In genomic region chr10:103636492-103636891, GRCh38 we compare ENCODE assay signal across 17 cellular contexts.
DNase-seq lines count a peak whose midpoint lies in the region; ATAC-seq and TF ChIP-seq lines count a peak whose summit lies in the region.
"Had no signal": no experiment of that assay in that cellular context is flagged by ENCODE, and none has a peak within 500 bp of the region (broad histone marks: within the 10 kb centered on the region; RNA-seq: fewer than 3 reads in every experiment).

No MANE protein-coding gene starts in this region.

- in situ Hi-C loops in IMR-90 (cut with MboI; ENCODE audit: low sequenced_read_pairs), result no loop called here

- TF ChIP-seq CTCF in IMR-90 (conservative IDR thresholded peaks at IDR 0.05; ENCODE audit: low read depth, low read length), result no peak
- TF ChIP-seq CTCF in chondrocyte (IDR thresholded peaks at IDR 0.05), result no peak

- H3K27ac Mint-ChIP-seq in chondrocyte (ENCODE audit: unreplicated experiment), result peak overlapping the region; percentile 93
- H3K27ac Mint-ChIP-seq: T-helper 1 cell treated with Interleukin-12 subunit alpha and Interleukin-12 subunit beta and Interleukin-4 antibody, amounts not matched to agents 30 μg/mL and 1 μg/mL, for 36 hours had no signal

- no peaks in the 10 kb centered on the region for H3K27me3 Mint-ChIP-seq in chondrocyte (ENCODE audit: low read depth)
- H3K27me3 Mint-ChIP-seq: natural killer cell treated with Interleukin-12 subunit alpha and Interleukin-12 subunit beta and Interleukin-15 and Interleukin-18, amount 100 ng/mL, for 72 hours had no signal

- no peak overlapping the region for H3K56ac ChIP-seq in IMR-90 (ENCODE audit: extremely low read depth, insufficient read depth, low read length)

- BruUV-seq in IMR-90 (replicated peaks; lab: Mats Ljungman, UMichigan), result no TSS peak

- H2BK5ac ChIP-seq in IMR-90 (ENCODE audit: low read depth, low read length, poor library complexity, severe bottlenecking), result no peak overlapping the region

- WGBS in IMR-90 (ENCODE audit: extremely low coverage in 2 of 2, insufficient read length in 1 of 2), 2 experiments, result 100% methylated on average over 2 of the region's 5 CpGs; no CpG with 5 or more reads in 1 of the 2 experiments

- no peak overlapping the region for H4K5ac ChIP-seq in IMR-90 (ENCODE audit: low read depth, low read length)

- no peak overlapping the region for H3K18ac ChIP-seq in IMR-90 (ENCODE audit: low read depth, low read length)

- no peak overlapping the region for H4K91ac ChIP-seq in IMR-90 (ENCODE audit: insufficient read depth, low read depth, low read length)

- ATAC-seq in IMR-90 (ENCODE audit: low read depth) (no peak), GM21526 (IDR thresholded peaks at IDR 0.05; ENCODE audit: low FRiP score, unreplicated experiment) (no peak)
- ATAC-seq: natural killer cell treated with Interleukin-12 subunit alpha and Interleukin-12 subunit beta and Interleukin-15 and Interleukin-18, amount 100 ng/mL, for 72 hours had no signal

- H3K4me3 ChIP-seq in IMR-90 (ENCODE audit: insufficient read depth, low read depth, low read length), result no peak overlapping the region
- H3K4me3 ChIP-seq: BLaER1 treated with 17β-estradiol and CSF1 and Interleukin-3, amounts not matched to agents 10 nM and 100 nM; skin epidermis had no signal

- H3K27ac ChIP-seq in IMR-90 (ENCODE audit: insufficient read depth, low read length) (no peak overlapping the region; the same call in 1 of the 2 replicates), temporal lobe (ENCODE audit: low read depth, low read length) (peak overlapping the region; percentile 57)
- H3K27ac ChIP-seq: HL-60 had no signal

- no peak overlapping the region for H4K8ac ChIP-seq in IMR-90 (ENCODE audit: low read depth in 2 of 2, low read length in 2 of 2)

- intact Hi-C loops in IMR-90 (cut with micrococcal nuclease), result no loop called here

- H3K36me3 Mint-ChIP-seq in chondrocyte (ENCODE audit: low read depth), result peaks cover 4% of the 10 kb centered on the region
- H3K36me3 Mint-ChIP-seq: natural killer cell treated with Interleukin-12 subunit alpha and Interleukin-12 subunit beta and Interleukin-15 and Interleukin-18, amount 100 ng/mL, for 72 hours had no signal

- H2AFZ ChIP-seq in IMR-90 (replicated peaks; ENCODE audit: low read length, poor library complexity), result no peak overlapping the region

- H3K14ac ChIP-seq in IMR-90 (replicated peaks; ENCODE audit: low read depth, low read length), result no peak overlapping the region

- peaks cover 70% of the 10 kb centered on the region for H4K20me1 ChIP-seq in IMR-90 (ENCODE audit: insufficient read depth, low read length)

- H3K36me3 ChIP-seq in IMR-90 (ENCODE audit: control insufficient read depth, insufficient read depth, low read length), result peaks cover 34% of the 10 kb centered on the region

- H3K4me3 Mint-ChIP-seq in chondrocyte (ENCODE audit: unreplicated experiment), result no peak overlapping the region
- H3K4me3 Mint-ChIP-seq: natural killer cell treated with Interleukin-12 subunit alpha and Interleukin-12 subunit beta and Interleukin-15 and Interleukin-18, amount 100 ng/mL, for 72 hours; T-helper 1 cell treated with Interleukin-12 subunit alpha and Interleukin-12 subunit beta and Interleukin-4 antibody, amounts not matched to agents 30 μg/mL and 1 μg/mL, for 36 hours had no signal

- H2BK120ac ChIP-seq in IMR-90 (ENCODE audit: low read depth, low read length), result no peak overlapping the region

- H3K9me1 ChIP-seq in IMR-90 (ENCODE audit: insufficient read depth, low read length), result peaks cover 52% of the 10 kb centered on the region

- no peaks in the 10 kb centered on the region for H3K9me3 ChIP-seq in IMR-90 (ENCODE audit: control insufficient read depth, insufficient read depth, low read length)
- H3K9me3 ChIP-seq: BLaER1 treated with 17β-estradiol and CSF1 and Interleukin-3, amounts not matched to agents 10 nM and 100 nM had no signal

- H3K9me3 Mint-ChIP-seq in chondrocyte (ENCODE audit: low read depth), result no peaks in the 10 kb centered on the region
- H3K9me3 Mint-ChIP-seq: natural killer cell treated with Interleukin-12 subunit alpha and Interleukin-12 subunit beta and Interleukin-15 and Interleukin-18, amount 100 ng/mL, for 72 hours; T-helper 1 cell treated with Interleukin-12 subunit alpha and Interleukin-12 subunit beta and Interleukin-4 antibody, amounts not matched to agents 30 μg/mL and 1 μg/mL, for 36 hours had no signal

- H3K4me1 Mint-ChIP-seq in chondrocyte (ENCODE audit: low read depth), result peaks cover 52% of the 10 kb centered on the region

- TF ChIP-seq POLR2A in IMR-90 (IDR thresholded peaks at IDR 0.05; ENCODE audit: low read depth, low read length), result no peak

- no peak for TF ChIP-seq RAD21 in IMR-90 (IDR thresholded peaks at IDR 0.05; ENCODE audit: low read length)

- peak overlapping the region; percentile 1; the same call in 1 of the 2 replicates for H2AK5ac ChIP-seq in IMR-90 (ENCODE audit: low read depth, low read length)

- dilution Hi-C loops in IMR-90 (cut with HindIII; ENCODE audit: low sequenced_read_pairs, unreplicated experiment), result no loop called here

- CTCF ChIA-PET in IMR-90 (lab: Yijun Ruan, JAX), result interaction anchor here (1.0 kb wide), 1 partner anchor 49 kb away, joined by 3 read pairs; no protein-coding TSS in a partner anchor

- no peak overlapping the region for H2BK15ac ChIP-seq in IMR-90 (ENCODE audit: low read depth, low read length)

- no peak for DNase-seq in IMR-90
- DNase-seq in chondrocyte (ENCODE audit: low spot score), result no peak
- peak; percentile 41 for DNase-seq in left kidney (ENCODE audit: low read depth, low spot score)
- DNase-seq in HT-29 (ENCODE audit: low spot score), result no peak
- DNase-seq in activated CD4-positive, alpha-beta T cell treated with anti-CD3 and anti-CD28 coated beads, Interleukin-2, amount 50 U/mL, for 1 hour, result no peak
- DNase-seq: activated CD4-positive, CD25-positive, alpha-beta regulatory T cell; activated naive CD4-positive, alpha-beta T cell treated with Interleukin-2 at 50 U/mL for 16 hours; DND-41; NCI-H1694 treated with DMSO at 0.1 percent for 48 hours; NCI-H524 treated with DMSO at 0.1 percent for 48 hours had no signal

- no peaks in the 10 kb centered on the region for H3K27me3 ChIP-seq in IMR-90 (ENCODE audit: control insufficient read depth, insufficient read depth, low read length)
- H3K27me3 ChIP-seq: BLaER1 treated with 17β-estradiol and CSF1 and Interleukin-3, amounts not matched to agents 10 nM and 100 nM had no signal

- no peak overlapping the region for H3K4me2 ChIP-seq in IMR-90 (ENCODE audit: low read depth, low read length)

- peaks cover 23% of the 10 kb centered on the region for H3K4me1 ChIP-seq in IMR-90 (ENCODE audit: control insufficient read depth, insufficient read depth, low read length)

- POLR2A ChIA-PET in IMR-90 (lab: Charles Lee; ENCODE audit: unreplicated experiment), result interaction anchor here (0.7 kb wide), 1 partner anchor 42 kb away, joined by 3 read pairs; no protein-coding TSS in a partner anchor

- H3K4ac ChIP-seq in IMR-90 (ENCODE audit: low read depth, low read length), result no peak overlapping the region

- peak overlapping the region; percentile 57 for H2AK9ac ChIP-seq in IMR-90 (replicated peaks; ENCODE audit: low read depth, low read length, poor library complexity)

- H3K9ac ChIP-seq in IMR-90 (ENCODE audit: low read depth, low read length), result no peak overlapping the region

- H3K79me1 ChIP-seq in IMR-90 (ENCODE audit: low read depth in 1 of 2, low read length in 2 of 2), result peaks cover 57 to 86% of the 10 kb centered on the region in 2 experiments

- no peak overlapping the region for H2BK20ac ChIP-seq in IMR-90 (ENCODE audit: low read depth, low read length)

- no peak overlapping the region for H3K23ac ChIP-seq in IMR-90 (ENCODE audit: low read depth, low read length)

TF ChIP-seq in IMR-90, 13 proteins besides CTCF, POLR2A, EP300 and RAD21:
- no peak for TF ChIP-seq FOS (IDR thresholded peaks at IDR 0.05; ENCODE audit: low read depth, low read length)
- no peak for TF ChIP-seq SMC3 (IDR thresholded peaks at IDR 0.05; ENCODE audit: low read depth, low read length)
- no peak for TF ChIP-seq BHLHE40 (IDR thresholded peaks at IDR 0.05; ENCODE audit: low read depth, low read length)
- TF ChIP-seq CEBPB (IDR thresholded peaks at IDR 0.05; ENCODE audit: low read depth, low read length), result no peak
- TF ChIP-seq USF2 (IDR thresholded peaks at IDR 0.05; ENCODE audit: low read depth, low read length), result no peak
- TF ChIP-seq NFE2L2 (IDR thresholded peaks at IDR 0.05; ENCODE audit: low read depth, low read length), result no peak
- no peak for TF ChIP-seq MAFK (IDR thresholded peaks at IDR 0.05; ENCODE audit: low read depth, low read length)
- no peak for TF ChIP-seq ELK1 (IDR thresholded peaks at IDR 0.05; ENCODE audit: borderline replicate concordance, low read depth, low read length)
- TF ChIP-seq MXI1 (IDR thresholded peaks at IDR 0.05; ENCODE audit: borderline replicate concordance, low read depth, low read length), result no peak
